ENCODE assay signal across 13 cellular contexts in the genomic region with DNA sequence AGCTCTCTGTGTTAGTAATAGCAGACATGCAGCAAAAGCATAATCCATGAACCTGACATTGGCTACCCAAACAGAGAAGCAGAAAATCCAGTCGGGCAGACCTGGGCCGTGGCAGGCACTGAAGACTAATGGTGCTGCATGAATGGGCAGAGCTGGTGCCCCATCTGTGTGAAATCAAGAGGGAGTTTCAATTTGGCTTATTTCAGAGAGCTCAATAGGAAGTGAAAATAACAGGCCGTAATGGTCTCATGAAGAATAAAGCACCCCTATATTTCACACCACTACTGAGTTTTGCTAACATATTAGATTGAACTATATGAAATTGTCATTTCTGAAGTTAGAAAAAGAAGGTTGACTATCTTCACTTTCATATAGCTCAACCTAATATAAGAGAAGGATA.
DNase-seq lines count a peak whose midpoint lies in the region; ATAC-seq and TF ChIP-seq lines count a peak whose summit lies in the region.
"Had no signal": no experiment of that assay in that cellular context is flagged by ENCODE, and none has a peak within 500 bp of the region (broad histone marks: within the 10 kb centered on the region; RNA-seq: fewer than 3 reads in every experiment).

No MANE protein-coding gene starts in this region.

- no peaks in the 10 kb centered on the region for H3K79me2 ChIP-seq in osteoblast (ENCODE audit: insufficient read depth, low read length)

- H3K36me3 Mint-ChIP-seq in natural killer cell: no peaks in the 10 kb centered on the region

- peak; percentile 97 for ATAC-seq in GM19328 (IDR thresholded peaks at IDR 0.05; ENCODE audit: unreplicated experiment)
- ATAC-seq in HG02938 (IDR thresholded peaks at IDR 0.05; ENCODE audit: unreplicated experiment): peak; percentile 97
- ATAC-seq in right lobe of liver: no peak
- ATAC-seq in natural killer cell: no peak
- ATAC-seq: SK-N-SH treated with all-trans-retinoic acid at 6 μM for 48 hours, upper lobe of right lung had no signal

- no peak overlapping the region for H3K27ac ChIP-seq in right lobe of liver
- no peak overlapping the region for H3K27ac ChIP-seq in osteoblast (ENCODE audit: low read depth, low read length)
- H3K27ac ChIP-seq: epithelial cell of prostate, upper lobe of right lung had no signal

- H3K4me3 Mint-ChIP-seq in natural killer cell: no peak overlapping the region

- H3K36me3 ChIP-seq in right lobe of liver (no peaks in the 10 kb centered on the region), osteoblast (ENCODE audit: insufficient read depth, low read length) (no peaks in the 10 kb centered on the region)
- H3K36me3 ChIP-seq: upper lobe of right lung had no signal

- H3K4me3 ChIP-seq in right lobe of liver (no peak overlapping the region), osteoblast (ENCODE audit: insufficient read depth, low read length) (no peak overlapping the region)
- H3K4me3 ChIP-seq: lung, upper lobe of right lung had no signal

- WGBS in right lobe of liver (ENCODE audit: insufficient coverage, low coverage, low lambda C conversion rate, missing lambda C conversion rate): 83% methylated on average over 3 of the region's 3 CpGs

- peaks cover 15 to 33% of the 10 kb centered on the region in 2 donors for H3K27me3 Mint-ChIP-seq in natural killer cell (ENCODE audit: low read depth in 2 of 2)

- TF ChIP-seq CTCF in right lobe of liver (IDR thresholded peaks at IDR 0.05) (no peak), osteoblast (IDR thresholded peaks at IDR 0.05; ENCODE audit: extremely low read depth, low read depth, low read length) (no peak), natural killer cell (IDR thresholded peaks at IDR 0.05) (no peak)

- H3K9me3 ChIP-seq in right lobe of liver (no peaks in the 10 kb centered on the region), osteoblast (ENCODE audit: low read depth, low read length) (no peaks in the 10 kb centered on the region)
- H3K9me3 ChIP-seq: upper lobe of right lung had no signal

- H3K4me1 Mint-ChIP-seq in natural killer cell: no peaks in the 10 kb centered on the region

- intact Hi-C loops in right lobe of liver (cut with DNase I) (no loop called here), natural killer cell (cut with micrococcal nuclease) (no loop called here)

- DNase-seq in CD1c-positive myeloid dendritic cell (ENCODE audit: extremely low spot score) (peak; percentile 10), NAMALWA (ENCODE audit: low spot score) (peak; percentile 88), right lobe of liver (no peak), amygdala (lab: John Stamatoyannopoulos, UW) (no peak), osteoblast (ENCODE audit: insufficient read length, low spot score, missing footprints) (no peak), natural killer cell (no peak)
- DNase-seq: NCI-H187 treated with DMSO at 0.1 percent for 48 hours, upper lobe of right lung had no signal

- no peak overlapping the region for H2AFZ ChIP-seq in osteoblast (ENCODE audit: low read length)

- no peaks in the 10 kb centered on the region for H3K9me3 Mint-ChIP-seq in natural killer cell

- H3K27ac Mint-ChIP-seq in natural killer cell: no peak overlapping the region

- H3K4me1 ChIP-seq in right lobe of liver: no peaks in the 10 kb centered on the region
- H3K4me1 ChIP-seq in osteoblast (ENCODE audit: insufficient read depth, low read length): no peaks in the 10 kb centered on the region
- H3K4me1 ChIP-seq: upper lobe of right lung had no signal

- H3K27me3 ChIP-seq in right lobe of liver (no peaks in the 10 kb centered on the region), osteoblast (ENCODE audit: insufficient read depth, low read length) (no peaks in the 10 kb centered on the region)
- H3K27me3 ChIP-seq: upper lobe of right lung had no signal

- no peaks in the 10 kb centered on the region for H4K20me1 ChIP-seq in osteoblast (ENCODE audit: insufficient read depth, low read length)

- no peak for TF ChIP-seq POLR2A in right lobe of liver (IDR thresholded peaks at IDR 0.05)

- no peak overlapping the region for H3K4me2 ChIP-seq in osteoblast (ENCODE audit: insufficient read depth, low read length)

Comparison
In these comparisons a context has a peak if more than half of its experiments do, and no peak if none do; other contexts are left out.
1. DNase-seq: peak in CD1c-positive myeloid dendritic cell (single experiment) and NAMALWA (single experiment); none in right lobe of liver (0 of 3), amygdala (0 of 56), osteoblast (single experiment) and natural killer cell (single experiment).
2. ATAC-seq: peak in GM19328 (single experiment) and HG02938 (single experiment); none in right lobe of liver (0 of 4) and natural killer cell (0 of 3).